ENCODE assay signal across 24 cellular contexts in genomic region chr12:115626210-115626609, GRCh38.
"Had no signal": no experiment of that assay in that cellular context is flagged by ENCODE, and none has a peak within 500 bp of the region (broad histone marks: within the 10 kb centered on the region; RNA-seq: fewer than 3 reads in every experiment).

No MANE protein-coding gene starts in this region.

- H3K9me3 ChIP-seq: colonic mucosa, esophagus squamous epithelium, gastrocnemius medialis had no signal

- H3K27me3 Mint-ChIP-seq: effector memory CD8-positive, alpha-beta T cell had no signal

- H3K4me1 Mint-ChIP-seq: endodermal cell had no signal

- H3K9me3 Mint-ChIP-seq: dendritic cell treated with granulocyte-macrophage colony-stimulating factor and Interleukin-4, amounts not matched to agents 40 ng/mL and 50 ng/mL, for 4 days had no signal

- H3K4me1 ChIP-seq: colonic mucosa, esophagus muscularis mucosa, esophagus squamous epithelium, foreskin keratinocyte, gastrocnemius medialis, gastroesophageal sphincter had no signal

- DNase-seq: colonic mucosa; cortex of kidney; dermis blood vessel endothelial cell; dorsolateral prefrontal cortex; effector CD4-positive, alpha-beta T cell; effector CD8-positive, alpha-beta T cell; effector memory CD4-positive, alpha-beta T cell; effector memory CD8-positive, alpha-beta T cell; endodermal cell; erythroblast; esophagus squamous epithelium; foreskin fibroblast; foreskin keratinocyte; foreskin melanocyte; gastrocnemius medialis; head of caudate nucleus; heart left ventricle; heart right ventricle had no signal

- H3K36me3 ChIP-seq: colonic mucosa, esophagus muscularis mucosa, esophagus squamous epithelium, gastrocnemius medialis, gastroesophageal sphincter, heart left ventricle, heart right ventricle had no signal

- H3K4me3 ChIP-seq: colonic mucosa, coronary artery, dorsolateral prefrontal cortex, esophagus muscularis mucosa, esophagus squamous epithelium, gastrocnemius medialis, gastroesophageal sphincter, heart left ventricle, heart right ventricle had no signal

- H3K27me3 ChIP-seq: colonic mucosa had no signal

- H3K27ac ChIP-seq: colonic mucosa, coronary artery, dorsolateral prefrontal cortex, epithelial cell of prostate, esophagus muscularis mucosa, esophagus squamous epithelium, foreskin keratinocyte, gastrocnemius medialis, gastroesophageal sphincter, heart left ventricle, heart right ventricle had no signal

- H3K27ac Mint-ChIP-seq: dendritic cell treated with granulocyte-macrophage colony-stimulating factor and Interleukin-4, amounts not matched to agents 40 ng/mL and 50 ng/mL, for 4 days; effector memory CD8-positive, alpha-beta T cell; endodermal cell had no signal

- H3K4me3 Mint-ChIP-seq: dendritic cell treated with granulocyte-macrophage colony-stimulating factor and Interleukin-4, amounts not matched to agents 40 ng/mL and 50 ng/mL, for 4 days; effector memory CD8-positive, alpha-beta T cell; endodermal cell had no signal

- ATAC-seq: effector memory CD8-positive, alpha-beta T cell; esophagus mucosa; foreskin keratinocyte; gastrocnemius medialis; gastroesophageal sphincter; heart left ventricle; heart right ventricle had no signal
